Comparison of ENCODE assay signal across 8 cellular contexts in genomic region chr3:128487538-128487812, GRCh38. TPM values are rescaled to one million over a fixed set of nuclear protein-coding genes. Genes with fewer than 3 reads are reported as not detected.
DNase-seq lines count a peak whose midpoint lies in the region; ATAC-seq and TF ChIP-seq lines count a peak whose summit lies in the region.

No MANE protein-coding gene starts in this region.

- peaks cover 13% of the 10 kb centered on the region for H3K4me1 Mint-ChIP-seq in T-helper 2 cell treated with Interferon-gamma antibody and Interleukin-4, amounts not matched to agents 5 μg/mL and 100 μg/mL, for 36 hours (ENCODE audit: low read depth)
- H3K4me1 Mint-ChIP-seq in activated naive CD8-positive, alpha-beta T cell treated with anti-CD3 and anti-CD28 coated beads, Interleukin-2, amount 10 ng/mL, durations not matched to agents 7 days and 5 days = peaks cover 19% of the 10 kb centered on the region

- intact Hi-C loops in left lung (cut with DNase I) = no loop called here

- H3K36me3 ChIP-seq in left lung (no peaks in the 10 kb centered on the region), stomach smooth muscle (ENCODE audit: control insufficient read depth in 2 of 2, insufficient read depth in 2 of 2, low read length in 2 of 2) (no peaks in the 10 kb centered on the region)

- TF ChIP-seq CTCF in left lung (IDR thresholded peaks at IDR 0.05) = no peak

- no peak for DNase-seq in T-helper 2 cell treated with Interferon-gamma antibody and Interleukin-4, amounts not matched to agents 5 μg/mL and 100 μg/mL, for 36 hours (ENCODE audit: low spot score)
- DNase-seq in T-helper 2 cell = no peak
- no peak for DNase-seq in activated naive CD8-positive, alpha-beta T cell treated with anti-CD3 and anti-CD28 coated beads, Interleukin-2, amount 10 ng/mL, durations not matched to agents 7 days and 5 days
- no peak for DNase-seq in left lung
- DNase-seq in ecto neural progenitor cell (ENCODE audit: low spot score) = no peak
- no peak for DNase-seq in UCSD-AML1 (lab: John Stamatoyannopoulos, UW; ENCODE audit: unreplicated experiment)

- peak; percentile 4 for ATAC-seq in activated naive CD8-positive, alpha-beta T cell treated with anti-CD3 and anti-CD28 coated beads, Interleukin-2, amount 10 ng/mL, durations not matched to agents 7 days and 5 days (ENCODE audit: low read depth)
- no peak for ATAC-seq in left lung
- no peak for ATAC-seq in HG02852 (IDR thresholded peaks at IDR 0.05; ENCODE audit: unreplicated experiment)

- peak overlapping the region; percentile 41 to 59 for H3K4me3 ChIP-seq in left lung
- H3K4me3 ChIP-seq in stomach smooth muscle (ENCODE audit: low read length in 2 of 2) = peak overlapping the region; percentile 66 to 77

- no peak overlapping the region for H3K9ac ChIP-seq in stomach smooth muscle (ENCODE audit: low read length in 2 of 2)

- no peaks in the 10 kb centered on the region for H3K9me3 Mint-ChIP-seq in T-helper 2 cell treated with Interferon-gamma antibody and Interleukin-4, amounts not matched to agents 5 μg/mL and 100 μg/mL, for 36 hours
- H3K9me3 Mint-ChIP-seq in activated naive CD8-positive, alpha-beta T cell treated with anti-CD3 and anti-CD28 coated beads, Interleukin-2, amount 10 ng/mL, durations not matched to agents 7 days and 5 days = no peaks in the 10 kb centered on the region

- H3K27ac ChIP-seq in left lung (peak overlapping the region in 1 of 2 donors; percentile 83), stomach smooth muscle (ENCODE audit: low read length) (no peak overlapping the region)

- no peak overlapping the region for H3K27ac Mint-ChIP-seq in T-helper 2 cell treated with Interferon-gamma antibody and Interleukin-4, amounts not matched to agents 5 μg/mL and 100 μg/mL, for 36 hours
- peak overlapping the region; percentile 49 for H3K27ac Mint-ChIP-seq in activated naive CD8-positive, alpha-beta T cell treated with anti-CD3 and anti-CD28 coated beads, Interleukin-2, amount 10 ng/mL, durations not matched to agents 7 days and 5 days

- peaks cover 34 to 57% of the 10 kb centered on the region in 2 donors for H3K4me1 ChIP-seq in left lung
- peaks cover 59% of the 10 kb centered on the region for H3K4me1 ChIP-seq in stomach smooth muscle (ENCODE audit: control insufficient read depth, insufficient read depth, low read length)

- H3K36me3 Mint-ChIP-seq in T-helper 2 cell treated with Interferon-gamma antibody and Interleukin-4, amounts not matched to agents 5 μg/mL and 100 μg/mL, for 36 hours (ENCODE audit: low read depth) = no peaks in the 10 kb centered on the region
- H3K36me3 Mint-ChIP-seq in activated naive CD8-positive, alpha-beta T cell treated with anti-CD3 and anti-CD28 coated beads, Interleukin-2, amount 10 ng/mL, durations not matched to agents 7 days and 5 days = no peaks in the 10 kb centered on the region

- POLR2A ChIA-PET in activated naive CD8-positive, alpha-beta T cell treated with anti-CD3 and anti-CD28 coated beads, Interleukin-2, amount 10 ng/mL, durations not matched to agents 7 days and 5 days (lab: Charles Lee) = no interaction called here

- H3K27me3 Mint-ChIP-seq in T-helper 2 cell treated with Interferon-gamma antibody and Interleukin-4, amounts not matched to agents 5 μg/mL and 100 μg/mL, for 36 hours (ENCODE audit: low read depth) = peaks cover 81% of the 10 kb centered on the region
- peaks cover 86% of the 10 kb centered on the region for H3K27me3 Mint-ChIP-seq in activated naive CD8-positive, alpha-beta T cell treated with anti-CD3 and anti-CD28 coated beads, Interleukin-2, amount 10 ng/mL, durations not matched to agents 7 days and 5 days

- peak overlapping the region; percentile 78 for H3K4me3 Mint-ChIP-seq in T-helper 2 cell treated with Interferon-gamma antibody and Interleukin-4, amounts not matched to agents 5 μg/mL and 100 μg/mL, for 36 hours
- H3K4me3 Mint-ChIP-seq in activated naive CD8-positive, alpha-beta T cell treated with anti-CD3 and anti-CD28 coated beads, Interleukin-2, amount 10 ng/mL, durations not matched to agents 7 days and 5 days = peak overlapping the region; percentile 79

- peaks cover 98 to 100% of the 10 kb centered on the region in 2 donors for H3K27me3 ChIP-seq in left lung
- peaks cover 71 to 100% of the 10 kb centered on the region in 2 donors for H3K27me3 ChIP-seq in stomach smooth muscle (ENCODE audit: control insufficient read depth in 1 of 2, insufficient read depth in 2 of 2, low read length in 2 of 2)

- H3K9me3 ChIP-seq in left lung = no peaks in the 10 kb centered on the region
- no peaks in the 10 kb centered on the region for H3K9me3 ChIP-seq in stomach smooth muscle (ENCODE audit: control insufficient read depth in 2 of 2, low read length in 2 of 2)

RNA-seq across cellular contexts. Expression of gene GATA2, which starts 5.5 kb away (rescaled TPM):
- total RNA-seq in activated naive CD8-positive, alpha-beta T cell treated with anti-CD3 and anti-CD28 coated beads, Interleukin-2, amount 10 ng/mL, durations not matched to agents 7 days and 5 days = not detected
- total RNA-seq in left lung = 10 to 100 TPM; 16.5 to 43.0 TPM

RNA-seq across cellular contexts. Expression of gene DNAJB8, which starts 20.8 kb away (rescaled TPM):
- not detected for total RNA-seq in activated naive CD8-positive, alpha-beta T cell treated with anti-CD3 and anti-CD28 coated beads, Interleukin-2, amount 10 ng/mL, durations not matched to agents 7 days and 5 days
- total RNA-seq in left lung = not detected

Comparison
In these comparisons a context has a peak if more than half of its experiments do, and no peak if none do; other contexts are left out.
1. RNA of gene GATA2, which starts 5.5 kb away (total RNA-seq): 16.5 to 43.0 TPM in left lung; not detected in activated naive CD8-positive, alpha-beta T cell treated with anti-CD3 and anti-CD28 coated beads, Interleukin-2, amount 10 ng/mL, durations not matched to agents 7 days and 5 days; every median in the first group is over 10 times any median in the second.